ENCODE assay signal across 12 cellular contexts in genomic region chr18:46754188-46754587, GRCh38. TPM values are rescaled to one million over a fixed set of nuclear protein-coding genes. Genes with fewer than 3 reads are reported as not detected.
DNase-seq lines count a peak whose midpoint lies in the region; ATAC-seq, FAIRE-seq and TF ChIP-seq lines count a peak whose summit lies in the region.
"Had no signal": no experiment of that assay in that cellular context is flagged by ENCODE, and none has a peak within 500 bp of the region (broad histone marks: within the 10 kb centered on the region; RNA-seq: fewer than 3 reads in every experiment).

No MANE protein-coding gene starts in this region.

- in situ Hi-C loops in GM12878 (cut with MboI): no loop called here
- in situ Hi-C loops in KBM-7 (cut with MboI; ENCODE audit: low pct_unique_long_range_greater_than_20kb, low sequenced_read_pairs): no loop called here

- H3K4me2 ChIP-seq in GM12878 (ENCODE audit: control insufficient read depth, insufficient read depth): peak overlapping the region; percentile 5; the same call in 1 of the 2 replicates

- no peak overlapping the region for H3K27ac ChIP-seq in GM12878 (ENCODE audit: control insufficient read depth, insufficient read depth)
- H3K27ac ChIP-seq: lower lobe of right lung had no signal

- no peak for TF ChIP-seq CTCF in GM12878 (IDR thresholded peaks at IDR 0.05 in 2 of 3, conservative IDR thresholded peaks at IDR 0.05 in 1 of 3; ENCODE audit: control insufficient read depth in 2 of 3, extremely low read depth in 1 of 3, insufficient read depth in 1 of 3, low read depth in 3 of 3, low read length in 3 of 3)

- no peak for TF ChIP-seq POLR2A in GM12878 (IDR thresholded peaks at IDR 0.05; ENCODE audit: low read depth, low read length)

- SMC1A ChIA-PET in GM12878 (lab: Charles Lee; ENCODE audit: uncharacterized antibody, unreplicated experiment): no interaction called here

- POLR2A ChIA-PET in GM12878 (lab: Charles Lee): interaction anchor here (1.6 kb wide), 1 partner anchor 43 kb away, joined by 3 read pairs; no protein-coding TSS in a partner anchor

- RAD21 ChIA-PET in GM12878 (lab: Charles Lee; ENCODE audit: unreplicated experiment): no interaction called here

- DNase-seq in GM18507 (ENCODE audit: extremely low spot score, insufficient read length, low read depth): no peak
- peak; percentile 19 for DNase-seq in GM12878 (ENCODE audit: low read depth, low spot score)
- no peak for DNase-seq in Right ventricle myocardium inferior (ENCODE audit: missing footprints)
- no peak for DNase-seq in KBM-7
- DNase-seq in activated effector memory CD4-positive, alpha-beta T cell treated with Interleukin-2 at 50 U/mL for 16 hours: no peak
- DNase-seq: HCEC 1CT, lower lobe of right lung, NCI-H1092, Right ventricle myocardium superior had no signal

- BruUV-seq in GM12878 (replicated peaks; lab: Mats Ljungman, UMichigan): no TSS peak

- H3K4me3 ChIP-seq in GM12878: no peak overlapping the region
- H3K4me3 ChIP-seq: lower lobe of right lung had no signal

- 12% methylated on average over 3 of the region's 3 CpGs for WGBS in GM12878 (ENCODE audit: insufficient coverage, insufficient replicate concordance, low lambda C conversion rate, missing lambda C conversion rate)

- peaks cover 3 to 10% of the 10 kb centered on the region in 2 experiments; a peak in 3 of 4 replicates for H3K27me3 ChIP-seq in GM12878 (replicated peaks in 1 of 2; ENCODE audit: control insufficient read depth in 2 of 2, insufficient read depth in 2 of 2, low read length in 1 of 2)

- peaks cover 8% of the 10 kb centered on the region for H3K4me1 ChIP-seq in GM12878 (ENCODE audit: control insufficient read depth, insufficient read depth, low read length)

- no peak overlapping the region for H3K9ac ChIP-seq in GM12878 (ENCODE audit: control insufficient read depth, insufficient read depth, low read length)

- CTCF ChIA-PET in GM12878 (lab: Yijun Ruan, JAX): interaction anchor here (0.6 kb wide), 2 partner anchors 131 to 463 kb away, joined by 3 to 5 read pairs; no protein-coding TSS in a partner anchor

- H3K9me3 ChIP-seq in GM12878 (replicated peaks; ENCODE audit: control insufficient read depth, insufficient read depth, low read length): no peaks in the 10 kb centered on the region
- H3K9me3 ChIP-seq: lower lobe of right lung had no signal

- H4K20me1 ChIP-seq in GM12878 (ENCODE audit: control insufficient read depth, insufficient read depth): no peaks in the 10 kb centered on the region

- peak overlapping the region; percentile 76 for H2AFZ ChIP-seq in GM12878 (ENCODE audit: control insufficient read depth, low read depth, low read length)

- no peak for TF ChIP-seq RAD21 in GM12878 (IDR thresholded peaks at IDR 0.05; ENCODE audit: insufficient read depth, low read depth, low read length)

- ATAC-seq in GM21423 (IDR thresholded peaks at IDR 0.05; ENCODE audit: unreplicated experiment): peak; percentile 69
- ATAC-seq in HG03378 (IDR thresholded peaks at IDR 0.05; ENCODE audit: unreplicated experiment): peak; percentile 82
- ATAC-seq in GM12878: peak; percentile 67
- no peak for ATAC-seq in Right ventricle myocardium inferior
- no peak for ATAC-seq in HG03108 (IDR thresholded peaks at IDR 0.05; ENCODE audit: unreplicated experiment)
- ATAC-seq: lower lobe of right lung had no signal

- H3K79me2 ChIP-seq in GM12878 (ENCODE audit: control insufficient read depth, insufficient read depth, low read length): no peaks in the 10 kb centered on the region

- TF ChIP-seq EP300 in GM12878 (IDR thresholded peaks at IDR 0.05; ENCODE audit: borderline replicate concordance in 1 of 2, control insufficient read depth in 1 of 2, low read depth in 2 of 2, low read length in 2 of 2): no peak

- H3K36me3 ChIP-seq in GM12878 (ENCODE audit: control insufficient read depth in 2 of 2, insufficient read depth in 2 of 2, low read length in 1 of 2): no peaks in the 10 kb centered on the region
- H3K36me3 ChIP-seq: lower lobe of right lung had no signal

- intact Hi-C loops in GM12878 (cut with micrococcal nuclease; ENCODE audit: unreplicated experiment) (no loop called here), Right ventricle myocardium inferior (cut with DNase I) (no loop called here)

- FAIRE-seq in GM18507 (lab: Jason Lieb, UNC): peak; percentile 84
- peak; percentile 85 for FAIRE-seq in GM12878 (lab: Jason Lieb, UNC)

TF ChIP-seq in GM12878, 131 proteins besides CTCF, POLR2A, EP300 and RAD21:
- no peak for TF ChIP-seq STAT3 (IDR thresholded peaks at IDR 0.05; ENCODE audit: low read depth, low read length)
- TF ChIP-seq MEF2A (IDR thresholded peaks at IDR 0.05; ENCODE audit: insufficient read depth, low read depth, low read length): peak; percentile 67
- peak; percentile 53 for TF ChIP-seq RUNX3 (IDR thresholded peaks at IDR 0.05; ENCODE audit: low read length)
- TF ChIP-seq LARP7 (IDR thresholded peaks at IDR 0.05): no peak
- TF ChIP-seq PML (IDR thresholded peaks at IDR 0.05; ENCODE audit: low read length): no peak
- TF ChIP-seq RBBP5 (conservative IDR thresholded peaks at IDR 0.05): no peak
- TF ChIP-seq ZNF384 (IDR thresholded peaks at IDR 0.05; ENCODE audit: borderline replicate concordance, low read depth, low read length): no peak
- TF ChIP-seq USF1 (IDR thresholded peaks at IDR 0.05; ENCODE audit: borderline replicate concordance, extremely low read length, insufficient read depth, low read depth, low read length): no peak
- TF ChIP-seq MEF2B (IDR thresholded peaks at IDR 0.05; ENCODE audit: partially characterized antibody, poor library complexity, severe bottlenecking): peak; percentile 57
- no peak for TF ChIP-seq CBX5 (IDR thresholded peaks at IDR 0.05; ENCODE audit: low read depth)
- TF ChIP-seq NKRF (conservative IDR thresholded peaks at IDR 0.05): no peak
TF ChIP-seq in GM12878: peak in this region for 3.

RNA-seq across cellular contexts. Expression of gene ST8SIA5, which starts 2.7 kb away (rescaled TPM):
- not detected in 2 replicates for total RNA-seq in GM12878 (2013; cell fraction: nucleolus; rRNA removed)
- total RNA-seq in GM12878 (2014; rRNA removed): 0.17 TPM in 1 of 2 replicates, not detected in the other
- 0.04 and 0.41 TPM in 2 replicates for total RNA-seq in GM12878 (2014; rRNA removed; fragmentation: Illumina TruSeq; extraction: Trizol)
- total RNA-seq in GM12878 (2021): 0.15 and 0.16 TPM in 2 replicates
- polyA plus RNA-seq in GM12878 (2011; ENCODE audit: low read depth): not detected
- polyA plus RNA-seq in GM12878 (2011; rRNA removed): 0.04 and 0.12 TPM in 2 replicates
- polyA plus RNA-seq in GM12878 (2011; cell fraction: cytosol; rRNA removed): 0.03 TPM in 1 of 2 replicates, not detected in the other
- polyA plus RNA-seq in GM12878 (2011; cell fraction: nucleus; rRNA removed): 0.30 and 0.54 TPM in 2 replicates
- 0.29 and 0.42 TPM in 2 replicates for polyA plus RNA-seq in GM12878 (2012)
- polyA plus RNA-seq in GM12878 (2014; fragmentation: Illumina TruSeq; extraction: Trizol): 0.12 TPM in 1 of 2 replicates, not detected in the other
- polyA plus RNA-seq in GM12878 (2014; fragmentation: Nextera tagmentation; extraction: Ambion mirVana): under 1 TPM; 0.02 to 0.04 TPM
- 0.22 and 0.47 TPM in 2 replicates for polyA plus RNA-seq in GM12878 (2014; rRNA removed)
- under 1 TPM in 1 of 2 experiments, not detected in 1; 0.32 TPM for polyA plus RNA-seq in GM12878 (2016; fragmentation: Nextera tagmentation; extraction: Ambion mirVana)
- not detected in 2 replicates for polyA minus RNA-seq in GM12878 (2011; rRNA and poly(A)+ RNA removed)
- polyA minus RNA-seq in GM12878 (2011; cell fraction: cytosol; rRNA and poly(A)+ RNA removed): not detected in 2 replicates
- 0.10 TPM in 1 of 2 replicates, not detected in the other for polyA minus RNA-seq in GM12878 (2011; cell fraction: nucleus; rRNA and poly(A)+ RNA removed)
- total RNA-seq in Right ventricle myocardium inferior: 2.6 TPM
- total RNA-seq: lower lobe of right lung had no signal

Comparison
In these comparisons a context has a peak if more than half of its experiments do, and no peak if none do; other contexts are left out.
1. ATAC-seq: peak in GM21423 (single experiment), HG03378 (single experiment) and GM12878 (single experiment); none in Right ventricle myocardium inferior (single experiment) and HG03108 (single experiment).